Comparison of ENCODE assay signal across 30 cellular contexts in genomic region chr1:162138107-162138506, GRCh38.
"Had no signal": no experiment of that assay in that cellular context is flagged by ENCODE, and none has a peak within 500 bp of the region (broad histone marks: within the 10 kb centered on the region; RNA-seq: fewer than 3 reads in every experiment).

No MANE protein-coding gene starts in this region.

- FAIRE-seq: astrocyte, TTC549 had no signal

- DNase-seq: activated CD4-positive, alpha-beta T cell treated with anti-CD3 and anti-CD28 coated beads, Interleukin-2, amount 10 ng/mL, durations not matched to agents 24 days and 14 days; activated CD4-positive, alpha-beta T cell treated with anti-CD3 and anti-CD28 coated beads, Interleukin-2, amount 50 U/mL, for 4 hours; activated CD8-positive, alpha-beta T cell treated with anti-CD3 and anti-CD28 coated beads for 36 hours; activated effector memory CD4-positive, alpha-beta T cell treated with anti-CD3 and anti-CD28 coated beads, Interleukin-2, amount 50 U/mL, for 16 hours; activated naive CD4-positive, alpha-beta T cell treated with Interleukin-2 at 50 U/mL for 16 hours; activated naive CD8-positive, alpha-beta T cell treated with anti-CD3 and anti-CD28 coated beads, Interleukin-2, amount 10 ng/mL, durations not matched to agents 7 days and 5 days; activated T-cell treated with anti-CD3 and anti-CD28 coated beads, Interleukin-2, amount 50 U/mL, for 1 hour; activated T-cell treated with anti-CD3 and anti-CD28 coated beads, Interleukin-2, amount 50 U/mL, for 72 hours; cerebellar nuclear complex; Kasumi-1; KG1; NCI-H1092 treated with DMSO at 0.1 percent for 48 hours; NCI-H1417; NCI-H146; NCI-H187; NCI-H2029 treated with DMSO at 0.1 percent for 48 hours; NCI-H2107; NCI-H2171; NCI-H510A; NCI-H526; NCI-H748 treated with DMSO at 0.1 percent for 48 hours; Right ventricle myocardium superior; SW 1271; T-helper 1 cell; T-helper 2 cell; T-helper 9 cell had no signal

- H3K4me3 ChIP-seq: body of pancreas, breast epithelium had no signal

- H3K36me3 ChIP-seq: breast epithelium had no signal

- H3K27me3 ChIP-seq: body of pancreas, breast epithelium had no signal

- H3K9me3 ChIP-seq: body of pancreas, breast epithelium had no signal

- H3K4me1 ChIP-seq: breast epithelium had no signal

- H3K27ac ChIP-seq: body of pancreas, breast epithelium had no signal
